ENCODE assay signal across 1 cellular context in the genomic region with DNA sequence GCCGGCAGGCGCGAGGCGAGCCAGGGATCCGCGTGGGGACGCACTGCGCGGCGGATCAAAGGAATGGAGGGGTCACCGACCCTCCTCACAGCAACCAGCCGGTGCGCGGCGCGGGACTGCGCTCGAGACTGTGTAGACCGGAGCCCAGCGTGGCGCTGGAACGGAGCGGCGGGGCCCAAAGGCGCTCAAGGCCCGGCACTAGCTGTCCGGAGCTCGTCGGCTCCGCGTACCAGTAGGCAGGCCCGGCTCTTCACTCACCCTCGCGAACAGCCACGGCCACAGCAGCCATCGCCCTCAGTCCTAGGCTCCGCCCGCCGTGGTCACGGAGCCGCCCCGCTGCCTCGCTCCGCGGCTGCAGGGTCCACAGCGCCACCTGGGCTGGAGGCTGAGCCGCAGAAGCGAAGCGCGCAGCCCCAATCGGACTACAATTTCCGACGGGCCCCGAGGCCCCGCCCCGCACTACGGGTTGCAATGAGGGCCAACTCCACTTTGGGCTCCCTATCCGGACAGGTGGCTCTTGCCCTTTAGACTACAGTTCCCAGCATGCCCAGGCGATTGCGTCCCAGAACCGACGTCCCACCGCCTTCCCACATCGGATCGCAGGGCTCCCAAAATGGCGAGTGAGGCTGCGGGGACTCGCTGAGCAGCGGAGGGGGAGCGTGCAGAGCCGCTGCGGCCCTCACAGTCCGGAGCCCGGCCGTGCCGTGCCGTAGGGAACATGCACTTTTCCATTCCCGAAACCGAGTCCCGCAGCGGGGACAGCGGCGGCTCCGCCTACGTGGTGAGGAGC.
TF ChIP-seq lines count a peak whose summit lies in the region.

Gene EIF2B4 (minus strand): TSS at position 313 of the 790 bp plus-strand sequence. CDS start 24 bp downstream, at position 289.
Gene SNX17 (plus strand): TSS at position 591 of the 790 bp plus-strand sequence. CDS start 128 bp downstream, at position 719.

TF ChIP-seq in K562, 482 proteins besides CTCF, POLR2A, EP300 and RAD21 (continued from another document and continues in another):
- no peak for TF ChIP-seq ZNF277 (CRISPR knock-in tag; IDR thresholded peaks at IDR 0.05; ENCODE audit: borderline replicate concordance)
- no peak for TF ChIP-seq ZNF695 (CRISPR knock-in tag; IDR thresholded peaks at IDR 0.05)
- TF ChIP-seq RBM39 (optimal IDR thresholded peaks at IDR 0.05; ENCODE audit: low read depth, low read length): no peak
- TF ChIP-seq, protein P1, sequence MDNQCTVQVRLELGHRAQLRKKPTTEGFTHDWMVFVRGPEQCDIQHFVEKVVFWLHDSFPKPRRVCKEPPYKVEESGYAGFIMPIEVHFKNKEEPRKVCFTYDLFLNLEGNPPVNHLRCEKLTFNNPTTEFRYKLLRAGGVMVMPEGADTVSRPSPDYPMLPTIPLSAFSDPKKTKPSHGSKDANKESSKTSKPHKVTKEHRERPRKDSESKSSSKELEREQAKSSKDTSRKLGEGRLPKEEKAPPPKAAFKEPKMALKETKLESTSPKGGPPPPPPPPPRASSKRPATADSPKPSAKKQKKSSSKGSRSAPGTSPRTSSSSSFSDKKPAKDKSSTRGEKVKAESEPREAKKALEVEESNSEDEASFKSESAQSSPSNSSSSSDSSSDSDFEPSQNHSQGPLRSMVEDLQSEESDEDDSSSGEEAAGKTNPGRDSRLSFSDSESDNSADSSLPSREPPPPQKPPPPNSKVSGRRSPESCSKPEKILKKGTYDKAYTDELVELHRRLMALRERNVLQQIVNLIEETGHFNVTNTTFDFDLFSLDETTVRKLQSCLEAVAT (IDR thresholded peaks at IDR 0.05): no peak
- TF ChIP-seq, protein P2, sequence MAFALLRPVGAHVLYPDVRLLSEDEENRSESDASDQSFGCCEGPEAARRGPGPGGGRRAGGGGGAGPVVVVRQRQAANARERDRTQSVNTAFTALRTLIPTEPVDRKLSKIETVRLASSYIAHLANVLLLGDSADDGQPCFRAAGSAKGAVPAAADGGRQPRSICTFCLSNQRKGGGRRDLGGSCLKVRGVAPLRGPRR (CRISPR knock-in tag; IDR thresholded peaks at IDR 0.05): no peak; the same call in 1 of the 2 replicates
- TF ChIP-seq ZBTB49 (CRISPR knock-in tag; IDR thresholded peaks at IDR 0.05; ENCODE audit: borderline replicate concordance): no peak; the same call in 1 of the 2 replicates
- TF ChIP-seq, protein P3, sequence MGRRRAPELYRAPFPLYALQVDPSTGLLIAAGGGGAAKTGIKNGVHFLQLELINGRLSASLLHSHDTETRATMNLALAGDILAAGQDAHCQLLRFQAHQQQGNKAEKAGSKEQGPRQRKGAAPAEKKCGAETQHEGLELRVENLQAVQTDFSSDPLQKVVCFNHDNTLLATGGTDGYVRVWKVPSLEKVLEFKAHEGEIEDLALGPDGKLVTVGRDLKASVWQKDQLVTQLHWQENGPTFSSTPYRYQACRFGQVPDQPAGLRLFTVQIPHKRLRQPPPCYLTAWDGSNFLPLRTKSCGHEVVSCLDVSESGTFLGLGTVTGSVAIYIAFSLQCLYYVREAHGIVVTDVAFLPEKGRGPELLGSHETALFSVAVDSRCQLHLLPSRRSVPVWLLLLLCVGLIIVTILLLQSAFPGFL (CRISPR knock-in tag; IDR thresholded peaks at IDR 0.05): 0 out of 2 replicates have a peak, but pooled peaks have one; percentile 29
- no peak for TF ChIP-seq ZNF354B (CRISPR knock-in tag; IDR thresholded peaks at IDR 0.05)
- TF ChIP-seq SIX5 (IDR thresholded peaks at IDR 0.05; ENCODE audit: borderline replicate concordance in 1 of 2, insufficient read depth in 1 of 2, low read depth in 1 of 2, low read length in 2 of 2): peak; percentile 97 to 98
- TF ChIP-seq HLTF (IDR thresholded peaks at IDR 0.05): peak; percentile 25; the same call in 1 of the 2 replicates
- no peak for TF ChIP-seq HDGF (IDR thresholded peaks at IDR 0.05)
- TF ChIP-seq HCFC1 (IDR thresholded peaks at IDR 0.05; ENCODE audit: low read depth, low read length): peak; percentile 100
- TF ChIP-seq ETV5 (CRISPR knock-in tag; IDR thresholded peaks at IDR 0.05; ENCODE audit: low read depth): peak; percentile 90
- TF ChIP-seq RUNX1 (IDR thresholded peaks at IDR 0.05; ENCODE audit: low read depth): no peak
- TF ChIP-seq RNF219 (CRISPR knock-in tag; IDR thresholded peaks at IDR 0.05): no peak
- TF ChIP-seq ZNF583 (CRISPR knock-in tag; IDR thresholded peaks at IDR 0.05): no peak
- TF ChIP-seq MTA1 (IDR thresholded peaks at IDR 0.05; ENCODE audit: borderline replicate concordance): no peak
- TF ChIP-seq ZC3H4 (CRISPR knock-in tag; IDR thresholded peaks at IDR 0.05; ENCODE audit: borderline replicate concordance): no peak; the same call in 1 of the 2 replicates
- TF ChIP-seq, protein P4, sequence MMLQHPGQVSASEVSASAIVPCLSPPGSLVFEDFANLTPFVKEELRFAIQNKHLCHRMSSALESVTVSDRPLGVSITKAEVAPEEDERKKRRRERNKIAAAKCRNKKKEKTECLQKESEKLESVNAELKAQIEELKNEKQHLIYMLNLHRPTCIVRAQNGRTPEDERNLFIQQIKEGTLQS (IDR thresholded peaks at IDR 0.05): no peak; the same call in 1 of the 2 replicates
- TF ChIP-seq, protein P4 (CRISPR knock-in tag; conservative IDR thresholded peaks at IDR 0.05): no peak; the same call in 1 of the 2 replicates
- peak; percentile 93; the same call in 1 of the 2 replicates for TF ChIP-seq TCF7 (IDR thresholded peaks at IDR 0.05; ENCODE audit: borderline replicate concordance)
- peak; percentile 95 for TF ChIP-seq CBFB (CRISPR knock-in tag; IDR thresholded peaks at IDR 0.05)
- TF ChIP-seq EGR1 (conservative IDR thresholded peaks at IDR 0.05): peak; percentile 60
- peak; percentile 72; the same call in 1 of the 2 replicates for TF ChIP-seq ZBTB7A (IDR thresholded peaks at IDR 0.05; ENCODE audit: borderline replicate concordance, control insufficient read depth, low read depth, low read length)
- TF ChIP-seq DPF2 (IDR thresholded peaks at IDR 0.05): no peak; the same call in 1 of the 2 replicates
- TF ChIP-seq PRMT5 (CRISPR knock-in tag; IDR thresholded peaks at IDR 0.05): no peak
- peak; percentile 49 to 59; a peak in 1 of 4 replicates for TF ChIP-seq SIN3A (IDR thresholded peaks at IDR 0.05; ENCODE audit: borderline replicate concordance in 2 of 2, control insufficient read depth in 1 of 2, low read depth in 2 of 2, low read length in 2 of 2)
- TF ChIP-seq TBL1XR1 (IDR thresholded peaks at IDR 0.05; ENCODE audit: low read length in 2 of 2): peak; percentile 73 to 74; a peak in 3 of 4 replicates
- no peak for TF ChIP-seq STAG1 (CRISPR knock-in tag; IDR thresholded peaks at IDR 0.05; ENCODE audit: borderline replicate concordance)
- TF ChIP-seq ILK (tag; IDR thresholded peaks at IDR 0.05; ENCODE audit: borderline replicate concordance, low read depth): no peak
- no peak for TF ChIP-seq POLR3A (IDR thresholded peaks at IDR 0.05; ENCODE audit: borderline replicate concordance, extremely low read depth, insufficient read depth, insufficient read length)
- no peak for TF ChIP-seq RFX5 (IDR thresholded peaks at IDR 0.05; ENCODE audit: low read depth, low read length)
- peak; percentile 42; the same call in 1 of the 2 replicates for TF ChIP-seq ZNF12 (CRISPR knock-in tag; IDR thresholded peaks at IDR 0.05)
- TF ChIP-seq CHAMP1 (IDR thresholded peaks at IDR 0.05): no peak; the same call in 1 of the 2 replicates
- TF ChIP-seq, protein P5, sequence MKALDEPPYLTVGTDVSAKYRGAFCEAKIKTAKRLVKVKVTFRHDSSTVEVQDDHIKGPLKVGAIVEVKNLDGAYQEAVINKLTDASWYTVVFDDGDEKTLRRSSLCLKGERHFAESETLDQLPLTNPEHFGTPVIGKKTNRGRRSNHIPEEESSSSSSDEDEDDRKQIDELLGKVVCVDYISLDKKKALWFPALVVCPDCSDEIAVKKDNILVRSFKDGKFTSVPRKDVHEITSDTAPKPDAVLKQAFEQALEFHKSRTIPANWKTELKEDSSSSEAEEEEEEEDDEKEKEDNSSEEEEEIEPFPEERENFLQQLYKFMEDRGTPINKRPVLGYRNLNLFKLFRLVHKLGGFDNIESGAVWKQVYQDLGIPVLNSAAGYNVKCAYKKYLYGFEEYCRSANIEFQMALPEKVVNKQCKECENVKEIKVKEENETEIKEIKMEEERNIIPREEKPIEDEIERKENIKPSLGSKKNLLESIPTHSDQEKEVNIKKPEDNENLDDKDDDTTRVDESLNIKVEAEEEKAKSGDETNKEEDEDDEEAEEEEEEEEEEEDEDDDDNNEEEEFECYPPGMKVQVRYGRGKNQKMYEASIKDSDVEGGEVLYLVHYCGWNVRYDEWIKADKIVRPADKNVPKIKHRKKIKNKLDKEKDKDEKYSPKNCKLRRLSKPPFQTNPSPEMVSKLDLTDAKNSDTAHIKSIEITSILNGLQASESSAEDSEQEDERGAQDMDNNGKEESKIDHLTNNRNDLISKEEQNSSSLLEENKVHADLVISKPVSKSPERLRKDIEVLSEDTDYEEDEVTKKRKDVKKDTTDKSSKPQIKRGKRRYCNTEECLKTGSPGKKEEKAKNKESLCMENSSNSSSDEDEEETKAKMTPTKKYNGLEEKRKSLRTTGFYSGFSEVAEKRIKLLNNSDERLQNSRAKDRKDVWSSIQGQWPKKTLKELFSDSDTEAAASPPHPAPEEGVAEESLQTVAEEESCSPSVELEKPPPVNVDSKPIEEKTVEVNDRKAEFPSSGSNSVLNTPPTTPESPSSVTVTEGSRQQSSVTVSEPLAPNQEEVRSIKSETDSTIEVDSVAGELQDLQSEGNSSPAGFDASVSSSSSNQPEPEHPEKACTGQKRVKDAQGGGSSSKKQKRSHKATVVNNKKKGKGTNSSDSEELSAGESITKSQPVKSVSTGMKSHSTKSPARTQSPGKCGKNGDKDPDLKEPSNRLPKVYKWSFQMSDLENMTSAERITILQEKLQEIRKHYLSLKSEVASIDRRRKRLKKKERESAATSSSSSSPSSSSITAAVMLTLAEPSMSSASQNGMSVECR (CRISPR knock-in tag; IDR thresholded peaks at IDR 0.05): peak; percentile 94
